In genomic region chr11:33065445-33066178, GRCh38 we compare ENCODE assay signal across 8 cellular contexts. TPM values are rescaled to one million over a fixed set of nuclear protein-coding genes. Genes with fewer than 3 reads are reported as not detected.
A peak's percentile ranks its signal among the peaks of the same experiment; 100 is the strongest.
DNase-seq lines count a peak whose midpoint lies in the region; ATAC-seq and TF ChIP-seq lines count a peak whose summit lies in the region.

No MANE protein-coding gene starts in this region.

- H3K27me3 ChIP-seq in BJ (ENCODE audit: control insufficient read depth, insufficient read depth, low read length): no peaks in the 10 kb centered on the region

- peaks cover 20% of the 10 kb centered on the region for H3K36me3 ChIP-seq in BJ (ENCODE audit: control insufficient read depth, insufficient read depth, low read length)

- intact Hi-C loops in head of caudate nucleus (cut with DNase I) (loop anchor here (5.0 kb wide), 1 partner anchor 103 kb away; no protein-coding TSS in a partner anchor), posterior cingulate gyrus (cut with DNase I) (loop anchor here (1.0 kb wide), 1 partner anchor 105 kb away; no protein-coding TSS in a partner anchor)

- TF ChIP-seq CTCF in BJ (IDR thresholded peaks at IDR 0.05; ENCODE audit: insufficient read depth, low read depth, low read length) (peak; percentile 94), GM20000 (IDR thresholded peaks at IDR 0.05; ENCODE audit: extremely low read depth, missing control alignments) (peak; percentile 88), LNCaP clone FGC (IDR thresholded peaks at IDR 0.05; ENCODE audit: control insufficient read depth, extremely low read depth, insufficient read depth) (peak; percentile 96)

- POLR2A ChIA-PET in BJ (lab: Charles Lee): interaction anchor here (0.6 kb wide), 1 partner anchor 232 kb away, joined by 3 read pairs; no protein-coding TSS in a partner anchor

- no peak overlapping the region for H3K4me3 ChIP-seq in BJ (ENCODE audit: low read depth, low read length)
- no peak overlapping the region for H3K4me3 ChIP-seq in LNCaP clone FGC (ENCODE audit: low read depth, low read length)

- ATAC-seq in SK-N-SH treated with all-trans-retinoic acid at 6 μM for 48 hours: peak; percentile 82

- CTCF ChIA-PET in BJ (lab: Yijun Ruan, JAX): interaction anchor here (0.6 to 9.2 kb wide), 34 partner anchors 9 to 256 kb away, joined by 3 to 119 read pairs (median 4); partner anchors contain the start of genes DEPDC7 and TCP11L1

- DNase-seq in BJ (ENCODE audit: low read depth): no peak
- DNase-seq in GM20000 (ENCODE audit: low spot score): peak; percentile 68
- DNase-seq in LNCaP clone FGC (ENCODE audit: low read depth): peak; percentile 13
- peak; percentile 72 for DNase-seq in activated naive CD4-positive, alpha-beta T cell treated with Interleukin-2 at 50 U/mL for 16 hours
- DNase-seq in head of caudate nucleus: peak; percentile 36 to 86 (median 68)
- DNase-seq in posterior cingulate gyrus: peak; percentile 31 to 96 (median 68)
- DNase-seq in ureter (ENCODE audit: low spot score): peak; percentile 72

TF ChIP-seq in SK-N-SH treated with all-trans-retinoic acid at 6 μM for 48 hours, 23 proteins besides CTCF, POLR2A, EP300 and RAD21:
- TF ChIP-seq ZNF565 (CRISPR knock-in tag; conservative IDR thresholded peaks at IDR 0.05; ENCODE audit: low read depth) (no peak), ZFP30 (CRISPR knock-in tag; IDR thresholded peaks at IDR 0.05) (no peak), TOX (CRISPR knock-in tag; IDR thresholded peaks at IDR 0.05; ENCODE audit: borderline replicate concordance) (no peak), TCF4 (CRISPR knock-in tag; IDR thresholded peaks at IDR 0.05; ENCODE audit: borderline replicate concordance) (no peak), ZNF8 (CRISPR knock-in tag; IDR thresholded peaks at IDR 0.05) (no peak), CREB5 (CRISPR knock-in tag; IDR thresholded peaks at IDR 0.05; ENCODE audit: low read depth) (no peak), GLIS3 (CRISPR knock-in tag; IDR thresholded peaks at IDR 0.05) (no peak), BACH2 (CRISPR knock-in tag; IDR thresholded peaks at IDR 0.05; ENCODE audit: borderline replicate concordance) (no peak), OSR1 (CRISPR knock-in tag; IDR thresholded peaks at IDR 0.05) (no peak), ARNTL (CRISPR knock-in tag; IDR thresholded peaks at IDR 0.05; ENCODE audit: borderline replicate concordance, low read depth) (no peak), ZNF70 (CRISPR knock-in tag; IDR thresholded peaks at IDR 0.05) (no peak), RARB (CRISPR knock-in tag; IDR thresholded peaks at IDR 0.05) (no peak), PPARA (CRISPR knock-in tag; IDR thresholded peaks at IDR 0.05; ENCODE audit: borderline replicate concordance) (no peak), SNAI2 (CRISPR knock-in tag; IDR thresholded peaks at IDR 0.05) (no peak), PATZ1 (CRISPR knock-in tag; IDR thresholded peaks at IDR 0.05; ENCODE audit: borderline replicate concordance) (no peak)
TF ChIP-seq in SK-N-SH treated with all-trans-retinoic acid at 6 μM for 48 hours: peak in this region for 0.

RNA-seq across cellular contexts. Expression of gene TCP11L1, which starts 26.2 kb away (rescaled TPM):
- polyA plus RNA-seq in BJ (2011; rRNA removed): 20.2 and 23.4 TPM in 2 replicates
- 33.1 and 44.8 TPM in 2 replicates for polyA minus RNA-seq in BJ (2011; rRNA and poly(A)+ RNA removed)
- 12.7 TPM for total RNA-seq in ureter

RNA-seq across cellular contexts. Expression of gene DEPDC7, which starts 49.9 kb away (rescaled TPM):
- polyA plus RNA-seq in BJ (2011; rRNA removed): 4.2 and 7.6 TPM in 2 replicates
- polyA minus RNA-seq in BJ (2011; rRNA and poly(A)+ RNA removed): 1.6 and 2.1 TPM in 2 replicates
- total RNA-seq in ureter: 0.86 TPM
